35 cellular contexts compared by ENCODE assay signal in genomic region chr19:51802775-51803174, GRCh38. TPM values are rescaled to one million over a fixed set of nuclear protein-coding genes. Genes with fewer than 3 reads are reported as not detected.
"Had no signal": no experiment of that assay in that cellular context is flagged by ENCODE, and none has a peak within 500 bp of the region (broad histone marks: within the 10 kb centered on the region; RNA-seq: fewer than 3 reads in every experiment).

No MANE protein-coding gene starts in this region.

- DNase-seq: activated B cell treated with CpG ODN at 0.5 μM for 24 hours; activated CD4-positive, alpha-beta memory T cell treated with anti-CD3 and anti-CD28 coated beads for 36 hours; activated CD4-positive, alpha-beta T cell treated with anti-CD3 and anti-CD28 coated beads for 4 hours; activated CD4-positive, alpha-beta T cell treated with anti-CD3 and anti-CD28 coated beads, Interleukin-2, amount 10 ng/mL, durations not matched to agents 24 days and 14 days; activated CD4-positive, alpha-beta T cell treated with anti-CD3 and anti-CD28 coated beads, Interleukin-2, amount 50 U/mL, for 1 hour; activated CD4-positive, alpha-beta T cell treated with anti-CD3 and anti-CD28 coated beads, Interleukin-2, amount 50 U/mL, for 4 hours; activated CD4-positive, CD25-positive, alpha-beta regulatory T cell treated with anti-CD3 and anti-CD28 coated beads, Interleukin-2, amount 50 U/mL, for 72 hours; activated CD8-positive, alpha-beta memory T cell treated with anti-CD3 and anti-CD28 coated beads, Interleukin-2, amount 10 ng/mL, durations not matched to agents 7 days and 5 days; activated CD8-positive, alpha-beta memory T cell treated with anti-CD3 and anti-CD28 coated beads, Interleukin-2, amount 50 U/mL, for 48 hours; activated CD8-positive, alpha-beta T cell treated with anti-CD3 and anti-CD28 coated beads for 36 hours; activated effector memory CD4-positive, alpha-beta T cell treated with Interleukin-2 at 50 U/mL for 16 hours; activated gamma-delta T cell; activated naive CD4-positive, alpha-beta T cell treated with anti-CD3 and anti-CD28 coated beads, Interleukin-2, amount 10 ng/mL, durations not matched to agents 7 days and 5 days; activated naive CD4-positive, alpha-beta T cell treated with Interleukin-2 at 50 U/mL for 16 hours; activated naive CD8-positive, alpha-beta T cell treated with anti-CD3 and anti-CD28 coated beads, Interleukin-2, amount 10 ng/mL, durations not matched to agents 7 days and 5 days; activated naive CD8-positive, alpha-beta T cell treated with anti-CD3 and anti-CD28 coated beads, Interleukin-2, amount 50 U/mL, for 24 hours; activated T-cell treated with anti-CD3 and anti-CD28 coated beads, Interleukin-2, amount 50 U/mL, for 24 hours; activated T-cell treated with anti-CD3 and anti-CD28 coated beads, Interleukin-2, amount 50 U/mL, for 48 hours; amygdala; anterior cingulate cortex; caudate nucleus; cerebellar nuclear complex; T-helper 1 cell; T-helper 2 cell; T-helper 9 cell had no signal

- H3K36me3 ChIP-seq: ascending aorta, cardiac muscle cell had no signal

- H3K4me1 Mint-ChIP-seq: activated CD4-positive, alpha-beta T cell treated with anti-CD3 and anti-CD28 coated beads, Interleukin-2, amount 10 ng/mL, durations not matched to agents 24 days and 14 days; activated CD8-positive, alpha-beta memory T cell treated with anti-CD3 and anti-CD28 coated beads, Interleukin-2, amount 10 ng/mL, durations not matched to agents 7 days and 5 days; activated naive CD4-positive, alpha-beta T cell treated with anti-CD3 and anti-CD28 coated beads, Interleukin-2, amount 10 ng/mL, durations not matched to agents 7 days and 5 days; activated naive CD8-positive, alpha-beta T cell treated with anti-CD3 and anti-CD28 coated beads, Interleukin-2, amount 10 ng/mL, durations not matched to agents 7 days and 5 days; activated naive CD8-positive, alpha-beta T cell treated with anti-CD3 and anti-CD28 coated beads, Interleukin-2, amount 50 U/mL, for 24 hours; central memory CD8-positive, alpha-beta T cell had no signal

- H3K4me3 ChIP-seq: ascending aorta, cardiac muscle cell had no signal

- H3K4me3 Mint-ChIP-seq: activated B cell treated with CpG ODN at 0.5 μM for 24 hours; activated CD4-positive, alpha-beta memory T cell treated with anti-CD3 and anti-CD28 coated beads for 36 hours; activated CD4-positive, alpha-beta T cell treated with anti-CD3 and anti-CD28 coated beads, Interleukin-2, amount 10 ng/mL, durations not matched to agents 24 days and 14 days; activated CD8-positive, alpha-beta memory T cell treated with anti-CD3 and anti-CD28 coated beads, Interleukin-2, amount 10 ng/mL, durations not matched to agents 7 days and 5 days; activated CD8-positive, alpha-beta T cell treated with anti-CD3 and anti-CD28 coated beads for 36 hours; activated naive CD4-positive, alpha-beta T cell treated with anti-CD3 and anti-CD28 coated beads, Interleukin-2, amount 10 ng/mL, durations not matched to agents 7 days and 5 days; activated naive CD4-positive, alpha-beta T cell treated with anti-CD3 and anti-CD28 coated beads, Interleukin-2, amount 50 U/mL, for 24 hours; activated naive CD8-positive, alpha-beta T cell; activated naive CD8-positive, alpha-beta T cell treated with anti-CD3 and anti-CD28 coated beads, Interleukin-2, amount 10 ng/mL, durations not matched to agents 7 days and 5 days; activated naive CD8-positive, alpha-beta T cell treated with anti-CD3 and anti-CD28 coated beads, Interleukin-2, amount 50 U/mL, for 24 hours; activated T-cell treated with anti-CD3 and anti-CD28 coated beads, Interleukin-2, amount 50 U/mL, for 24 hours; brain; central memory CD8-positive, alpha-beta T cell; T-helper 1 cell treated with Interleukin-12 subunit alpha and Interleukin-12 subunit beta and Interleukin-4 antibody, amounts not matched to agents 30 μg/mL and 1 μg/mL, for 36 hours; T-helper 2 cell treated with Interferon-gamma antibody and Interleukin-4, amounts not matched to agents 5 μg/mL and 100 μg/mL, for 36 hours had no signal

- H3K27ac Mint-ChIP-seq: activated B cell treated with CpG ODN at 0.5 μM for 24 hours; activated CD4-positive, alpha-beta memory T cell treated with anti-CD3 and anti-CD28 coated beads for 36 hours; activated CD4-positive, alpha-beta T cell treated with anti-CD3 and anti-CD28 coated beads, Interleukin-2, amount 10 ng/mL, durations not matched to agents 24 days and 14 days; activated CD8-positive, alpha-beta memory T cell treated with anti-CD3 and anti-CD28 coated beads, Interleukin-2, amount 10 ng/mL, durations not matched to agents 7 days and 5 days; activated CD8-positive, alpha-beta T cell treated with anti-CD3 and anti-CD28 coated beads for 36 hours; activated naive CD4-positive, alpha-beta T cell treated with anti-CD3 and anti-CD28 coated beads, Interleukin-2, amount 10 ng/mL, durations not matched to agents 7 days and 5 days; activated naive CD4-positive, alpha-beta T cell treated with anti-CD3 and anti-CD28 coated beads, Interleukin-2, amount 50 U/mL, for 24 hours; activated naive CD8-positive, alpha-beta T cell; activated naive CD8-positive, alpha-beta T cell treated with anti-CD3 and anti-CD28 coated beads, Interleukin-2, amount 10 ng/mL, durations not matched to agents 7 days and 5 days; activated naive CD8-positive, alpha-beta T cell treated with anti-CD3 and anti-CD28 coated beads, Interleukin-2, amount 50 U/mL, for 24 hours; activated T-cell treated with anti-CD3 and anti-CD28 coated beads, Interleukin-2, amount 50 U/mL, for 24 hours; activated T-helper 2 cell treated with anti-CD3 and anti-CD28 coated beads, Interferon-gamma antibody, Interleukin-2, Interleukin-4, amounts not matched to agents 10 μg/mL and 5 μg/mL and 100 μg/mL, durations not matched to agents 14 hours and 24 hours and 36 hours; brain; T-helper 1 cell treated with Interleukin-12 subunit alpha and Interleukin-12 subunit beta and Interleukin-4 antibody, amounts not matched to agents 30 μg/mL and 1 μg/mL, for 36 hours; T-helper 2 cell treated with Interferon-gamma antibody and Interleukin-4, amounts not matched to agents 5 μg/mL and 100 μg/mL, for 36 hours had no signal

- H3K36me3 Mint-ChIP-seq: activated CD4-positive, alpha-beta memory T cell treated with anti-CD3 and anti-CD28 coated beads for 36 hours; activated CD8-positive, alpha-beta memory T cell treated with anti-CD3 and anti-CD28 coated beads, Interleukin-2, amount 10 ng/mL, durations not matched to agents 7 days and 5 days; activated naive CD4-positive, alpha-beta T cell treated with anti-CD3 and anti-CD28 coated beads, Interleukin-2, amount 10 ng/mL, durations not matched to agents 7 days and 5 days; activated naive CD4-positive, alpha-beta T cell treated with anti-CD3 and anti-CD28 coated beads, Interleukin-2, amount 50 U/mL, for 24 hours; activated naive CD8-positive, alpha-beta T cell; activated naive CD8-positive, alpha-beta T cell treated with anti-CD3 and anti-CD28 coated beads, Interleukin-2, amount 10 ng/mL, durations not matched to agents 7 days and 5 days; brain had no signal

- H3K27me3 ChIP-seq: ascending aorta, cardiac muscle cell had no signal

- H3K27ac ChIP-seq: ascending aorta, cardiac muscle cell had no signal

- H3K27me3 Mint-ChIP-seq: activated CD4-positive, alpha-beta T cell treated with anti-CD3 and anti-CD28 coated beads, Interleukin-2, amount 10 ng/mL, durations not matched to agents 24 days and 14 days; activated CD8-positive, alpha-beta memory T cell treated with anti-CD3 and anti-CD28 coated beads, Interleukin-2, amount 10 ng/mL, durations not matched to agents 7 days and 5 days; activated naive CD4-positive, alpha-beta T cell treated with anti-CD3 and anti-CD28 coated beads, Interleukin-2, amount 10 ng/mL, durations not matched to agents 7 days and 5 days; activated naive CD8-positive, alpha-beta T cell treated with anti-CD3 and anti-CD28 coated beads, Interleukin-2, amount 10 ng/mL, durations not matched to agents 7 days and 5 days had no signal

- ATAC-seq: activated CD8-positive, alpha-beta memory T cell treated with anti-CD3 and anti-CD28 coated beads, Interleukin-2, amount 10 ng/mL, durations not matched to agents 7 days and 5 days; activated CD8-positive, alpha-beta T cell treated with anti-CD3 and anti-CD28 coated beads for 36 hours; activated naive CD8-positive, alpha-beta T cell treated with anti-CD3 and anti-CD28 coated beads, Interleukin-2, amount 50 U/mL, for 24 hours had no signal

- H3K9me3 ChIP-seq: ascending aorta had no signal

RNA-seq across cellular contexts. Expression of gene FPR3, which starts 7.8 kb away (rescaled TPM):
- total RNA-seq: activated CD4-positive, alpha-beta memory T cell treated with anti-CD3 and anti-CD28 coated beads for 36 hours; activated CD4-positive, alpha-beta T cell treated with anti-CD3 and anti-CD28 coated beads, Interleukin-2, amount 10 ng/mL, durations not matched to agents 24 days and 14 days; activated CD8-positive, alpha-beta memory T cell treated with anti-CD3 and anti-CD28 coated beads, Interleukin-2, amount 10 ng/mL, durations not matched to agents 7 days and 5 days; activated CD8-positive, alpha-beta T cell treated with anti-CD3 and anti-CD28 coated beads for 36 hours; activated T-helper 2 cell treated with anti-CD3 and anti-CD28 coated beads, Interferon-gamma antibody, Interleukin-2, Interleukin-4, amounts not matched to agents 10 μg/mL and 5 μg/mL and 100 μg/mL, durations not matched to agents 14 hours and 24 hours and 36 hours; bronchial epithelial cell; cardiac muscle cell had no signal
- polyA plus RNA-seq: cardiac muscle cell had no signal

RNA-seq across cellular contexts. Expression of gene FPR2, which starts 41.8 kb away (rescaled TPM):
- total RNA-seq: activated B cell treated with CpG ODN at 0.5 μM for 24 hours; activated CD4-positive, alpha-beta memory T cell treated with anti-CD3 and anti-CD28 coated beads for 36 hours; activated CD4-positive, alpha-beta T cell treated with anti-CD3 and anti-CD28 coated beads, Interleukin-2, amount 10 ng/mL, durations not matched to agents 24 days and 14 days; activated CD8-positive, alpha-beta memory T cell treated with anti-CD3 and anti-CD28 coated beads, Interleukin-2, amount 10 ng/mL, durations not matched to agents 7 days and 5 days; activated CD8-positive, alpha-beta T cell treated with anti-CD3 and anti-CD28 coated beads for 36 hours; activated naive CD8-positive, alpha-beta T cell treated with anti-CD3 and anti-CD28 coated beads, Interleukin-2, amount 10 ng/mL, durations not matched to agents 7 days and 5 days; activated T-helper 2 cell treated with anti-CD3 and anti-CD28 coated beads, Interferon-gamma antibody, Interleukin-2, Interleukin-4, amounts not matched to agents 10 μg/mL and 5 μg/mL and 100 μg/mL, durations not matched to agents 14 hours and 24 hours and 36 hours; bronchial epithelial cell; cardiac muscle cell had no signal
- polyA plus RNA-seq: cardiac muscle cell had no signal

RNA-seq across cellular contexts. Expression of gene FPR1, which starts 51.1 kb away (rescaled TPM):
- total RNA-seq: activated CD4-positive, alpha-beta memory T cell treated with anti-CD3 and anti-CD28 coated beads for 36 hours; activated CD4-positive, alpha-beta T cell treated with anti-CD3 and anti-CD28 coated beads, Interleukin-2, amount 10 ng/mL, durations not matched to agents 24 days and 14 days; activated CD8-positive, alpha-beta memory T cell treated with anti-CD3 and anti-CD28 coated beads, Interleukin-2, amount 10 ng/mL, durations not matched to agents 7 days and 5 days; activated CD8-positive, alpha-beta T cell treated with anti-CD3 and anti-CD28 coated beads for 36 hours; activated naive CD8-positive, alpha-beta T cell treated with anti-CD3 and anti-CD28 coated beads, Interleukin-2, amount 10 ng/mL, durations not matched to agents 7 days and 5 days; activated T-helper 2 cell treated with anti-CD3 and anti-CD28 coated beads, Interferon-gamma antibody, Interleukin-2, Interleukin-4, amounts not matched to agents 10 μg/mL and 5 μg/mL and 100 μg/mL, durations not matched to agents 14 hours and 24 hours and 36 hours; bronchial epithelial cell; cardiac muscle cell had no signal
- polyA plus RNA-seq: cardiac muscle cell had no signal
